Comparison of ENCODE assay signal across 23 cellular contexts in genomic region chr2:9228781-9229469, GRCh38. TPM values are rescaled to one million over a fixed set of nuclear protein-coding genes. Genes with fewer than 3 reads are reported as not detected.
DNase-seq lines count a peak whose midpoint lies in the region; ATAC-seq, FAIRE-seq and TF ChIP-seq lines count a peak whose summit lies in the region.
"Had no signal": no experiment of that assay in that cellular context is flagged by ENCODE, and none has a peak within 500 bp of the region (broad histone marks: within the 10 kb centered on the region; RNA-seq: fewer than 3 reads in every experiment).

No MANE protein-coding gene starts in this region.

- no peak for ATAC-seq in right cardiac atrium
- ATAC-seq in Right ventricle myocardium inferior, result no peak
- ATAC-seq in lung (ENCODE audit: insufficient read depth, low FRiP score), result no peak
- no peak for ATAC-seq in thoracic aorta (ENCODE audit: insufficient number of reproducible peaks, low FRiP score, low read depth)
- ATAC-seq: psoas muscle had no signal

- H4K20me1 ChIP-seq in astrocyte (ENCODE audit: insufficient read depth, low read length), result peaks cover 37% of the 10 kb centered on the region

- 64% methylated on average over 15 of the region's 15 CpGs for WGBS in right cardiac atrium
- WGBS in lung, 2 donors, result 93 to 95% methylated on average over 15 of the region's 15 CpGs

- peak overlapping the region; percentile 19 for H3K9ac ChIP-seq in astrocyte (ENCODE audit: low read length)

- no peak overlapping the region for H3K4me3 Mint-ChIP-seq in astrocyte (ENCODE audit: unreplicated experiment)
- H3K4me3 Mint-ChIP-seq: CD8-positive, alpha-beta memory T cell; naive B cell had no signal

- H3K4me1 ChIP-seq in right cardiac atrium (ENCODE audit: control insufficient read depth, insufficient read depth, low read length) (peaks cover 37% of the 10 kb centered on the region), astrocyte (ENCODE audit: insufficient read depth, low read length) (peaks cover 69% of the 10 kb centered on the region), lung (ENCODE audit: control insufficient read depth in 2 of 2, insufficient read depth in 2 of 2, low read length in 2 of 2) (peaks cover 14 to 41% of the 10 kb centered on the region in 2 donors), thoracic aorta (ENCODE audit: control insufficient read depth in 1 of 2, low read depth in 2 of 2) (peaks cover 55 to 91% of the 10 kb centered on the region in 2 donors)

- H3K79me2 ChIP-seq in astrocyte (ENCODE audit: insufficient read depth, low read length), result peaks cover 92% of the 10 kb centered on the region

- H3K27ac ChIP-seq in right cardiac atrium (ENCODE audit: low read length), result peak overlapping the region; percentile 11
- peak overlapping the region; percentile 74 for H3K27ac ChIP-seq in astrocyte (ENCODE audit: low read depth, low read length)
- H3K27ac ChIP-seq in lung (ENCODE audit: low read depth in 1 of 2, low read length in 1 of 2), result peak overlapping the region; percentile 6 to 11
- H3K27ac ChIP-seq in thoracic aorta, result peak overlapping the region; percentile 81 to 96
- H3K27ac ChIP-seq: esophagus squamous epithelium, HL-60, psoas muscle, testis had no signal

- H3K9me3 ChIP-seq in right cardiac atrium (ENCODE audit: control insufficient read depth, low read length), result no peaks in the 10 kb centered on the region
- no peaks in the 10 kb centered on the region for H3K9me3 ChIP-seq in astrocyte (ENCODE audit: insufficient read depth, low read depth, low read length)
- H3K9me3 ChIP-seq in lung (ENCODE audit: control insufficient read depth in 2 of 2, insufficient read depth in 1 of 2, low read length in 1 of 2), result no peaks in the 10 kb centered on the region
- H3K9me3 ChIP-seq in thoracic aorta, result no peaks in the 10 kb centered on the region
- H3K9me3 ChIP-seq: esophagus squamous epithelium, psoas muscle, testis had no signal

- H3K4me3 ChIP-seq in right cardiac atrium (ENCODE audit: low read length) (no peak overlapping the region), astrocyte (ENCODE audit: insufficient read depth, low read depth, low read length) (no peak overlapping the region), lung (no peak overlapping the region), thoracic aorta (no peak overlapping the region)
- H3K4me3 ChIP-seq: esophagus squamous epithelium, psoas muscle, testis had no signal

- H3K4me1 Mint-ChIP-seq in astrocyte (ENCODE audit: low read depth, unreplicated experiment), result peaks cover 55% of the 10 kb centered on the region
- H3K4me1 Mint-ChIP-seq: CD8-positive, alpha-beta memory T cell; naive B cell had no signal

- H2AFZ ChIP-seq in astrocyte (ENCODE audit: low read depth, low read length), result no peak overlapping the region

- H3K36me3 Mint-ChIP-seq in astrocyte (ENCODE audit: low read depth, unreplicated experiment), result peaks cover 5% of the 10 kb centered on the region
- H3K36me3 Mint-ChIP-seq: naive B cell had no signal

- H3K27me3 ChIP-seq in right cardiac atrium (ENCODE audit: control insufficient read depth, insufficient read depth) (no peaks in the 10 kb centered on the region), astrocyte (ENCODE audit: insufficient read depth, low read length) (no peaks in the 10 kb centered on the region), lung (ENCODE audit: control insufficient read depth, insufficient read depth) (no peaks in the 10 kb centered on the region), thoracic aorta (replicated peaks; ENCODE audit: insufficient read depth) (no peaks in the 10 kb centered on the region)
- H3K27me3 ChIP-seq: esophagus squamous epithelium, testis had no signal

- H3K27ac Mint-ChIP-seq in astrocyte (ENCODE audit: unreplicated experiment), result peak overlapping the region; percentile 96
- H3K27ac Mint-ChIP-seq: CD8-positive, alpha-beta memory T cell had no signal

- H3K27me3 Mint-ChIP-seq in astrocyte (ENCODE audit: low read depth, unreplicated experiment), result no peaks in the 10 kb centered on the region

- H3K36me3 ChIP-seq in astrocyte (ENCODE audit: insufficient read depth, low read length) (no peaks in the 10 kb centered on the region), lung (ENCODE audit: control insufficient read depth in 2 of 2, insufficient read depth in 2 of 2, low read length in 2 of 2) (no peaks in the 10 kb centered on the region), thoracic aorta (no peaks in the 10 kb centered on the region)
- H3K36me3 ChIP-seq: esophagus squamous epithelium had no signal

- H3K9me3 Mint-ChIP-seq in astrocyte (ENCODE audit: unreplicated experiment), result no peaks in the 10 kb centered on the region
- H3K9me3 Mint-ChIP-seq: CD8-positive, alpha-beta memory T cell; naive B cell had no signal

- intact Hi-C loops in right cardiac atrium (cut with DNase I), result no loop called here
- intact Hi-C loops in Right ventricle myocardium inferior (cut with DNase I), result no loop called here

- FAIRE-seq in astrocyte (lab: Jason Lieb, UNC), result no peak
- FAIRE-seq: islet of Langerhans had no signal

- TF ChIP-seq CTCF in astrocyte (IDR thresholded peaks at IDR 0.05; ENCODE audit: insufficient read depth, low read depth, low read length) (no peak), lung (IDR thresholded peaks at IDR 0.05; ENCODE audit: control extremely low read depth, extremely low read depth) (no peak), thoracic aorta (IDR thresholded peaks at IDR 0.05) (no peak)

- peak overlapping the region; percentile 53 for H3K4me2 ChIP-seq in astrocyte (ENCODE audit: low read length)

- no peak for DNase-seq in right cardiac atrium
- DNase-seq in Right ventricle myocardium inferior (ENCODE audit: missing footprints), result no peak
- no peak for DNase-seq in astrocyte (ENCODE audit: low read depth)
- DNase-seq in lung (ENCODE audit: low spot score), result no peak
- no peak for DNase-seq in thoracic aorta (ENCODE audit: low spot score)
- DNase-seq in NCI-H1436 treated with DMSO at 0.1 percent for 48 hours (lab: John Stamatoyannopoulos, UW), result no peak
- DNase-seq in GF-D8 (lab: John Stamatoyannopoulos, UW), result no peak
- DNase-seq in OCI-M2 (lab: John Stamatoyannopoulos, UW; ENCODE audit: unreplicated experiment), result no peak
- DNase-seq: activated CD4-positive, CD25-positive, alpha-beta regulatory T cell treated with anti-CD3 and anti-CD28 coated beads, Interleukin-2, amount 50 U/mL, for 72 hours; CD8-positive, alpha-beta memory T cell; central memory CD4-positive, alpha-beta T cell; DMS79 treated with DMSO at 0.1 percent for 48 hours; effector CD4-positive, alpha-beta T cell; esophagus squamous epithelium; naive B cell; NCI-H1694; NCI-H82; psoas muscle; stimulated activated CD4-positive, alpha-beta T cell treated with anti-CD3 and anti-CD28 coated beads, Interleukin-12 subunit alpha, Interleukin-12 subunit beta, amount 100 ng/mL, for 4 hours; stimulated activated CD8-positive, alpha-beta memory T cell treated with anti-CD3 and anti-CD28 coated beads, Interleukin-4, amount 100 ng/mL, for 48 hours; testis had no signal

RNA-seq across cellular contexts. Expression of gene ASAP2, which starts 22.3 kb away (rescaled TPM):
- total RNA-seq in right cardiac atrium (10 to 100 TPM; 13.3 to 19.7 (median 16.0) TPM), Right ventricle myocardium inferior (12.9 TPM), astrocyte (47.2 and 62.6 TPM in 2 replicates), lung (10 to 100 TPM; 19.2 to 30.9 TPM), thoracic aorta (100 to 1,000 TPM in 1 of 2 donors, 10 to 100 TPM in 1; 58.1 to 102 TPM)
- polyA plus RNA-seq in right cardiac atrium (9.2 TPM), lung (10 to 100 TPM in 1 of 2 donors, 1 to 10 TPM in 1; 7.4 to 14.8 TPM)
- polyA plus RNA-seq: CD8-positive, alpha-beta memory T cell had no signal

Comparison
In these comparisons a context has a peak if more than half of its experiments do, and no peak if none do; other contexts are left out.
1. H3K27ac ChIP-seq: peak in every context shown above with its lines; median percentile 88 in thoracic aorta; 74 in astrocyte; 11 in right cardiac atrium; 8 in lung.